In genomic region chr4:74030285-74030684, GRCh38 we compare ENCODE assay signal across 36 cellular contexts. TPM values are rescaled to one million over a fixed set of nuclear protein-coding genes. Genes with fewer than 3 reads are reported as not detected.
"Had no signal": no experiment of that assay in that cellular context is flagged by ENCODE, and none has a peak within 500 bp of the region (broad histone marks: within the 10 kb centered on the region; RNA-seq: fewer than 3 reads in every experiment).

No MANE protein-coding gene starts in this region.

- H3K4me3 ChIP-seq: ascending aorta, cardiac muscle cell, MG63, Peyer's patch had no signal

- H3K27ac ChIP-seq: ascending aorta, cardiac muscle cell, Peyer's patch, WERI-Rb-1 had no signal

- DNase-seq: activated CD4-positive, alpha-beta memory T cell treated with anti-CD3 and anti-CD28 coated beads, Interleukin-2, amount 10 ng/mL, durations not matched to agents 7 days and 5 days; activated CD4-positive, alpha-beta T cell treated with anti-CD3 and anti-CD28 coated beads for 1 hour; activated CD4-positive, alpha-beta T cell treated with anti-CD3 and anti-CD28 coated beads for 48 hours; activated CD4-positive, CD25-positive, alpha-beta regulatory T cell; activated CD8-positive, alpha-beta memory T cell treated with anti-CD3 and anti-CD28 coated beads for 24 hours; activated CD8-positive, alpha-beta memory T cell treated with anti-CD3 and anti-CD28 coated beads, Interleukin-2, amount 10 ng/mL, durations not matched to agents 7 days and 5 days; activated CD8-positive, alpha-beta memory T cell treated with anti-CD3 and anti-CD28 coated beads, Interleukin-2, amount 50 U/mL, for 48 hours; activated effector memory CD4-positive, alpha-beta T cell treated with anti-CD3 and anti-CD28 coated beads, Interleukin-2, amount 50 U/mL, for 16 hours; activated naive CD4-positive, alpha-beta T cell; activated naive CD4-positive, alpha-beta T cell treated with anti-CD3 and anti-CD28 coated beads, Interleukin-2, amount 50 U/mL, for 16 hours; activated naive CD8-positive, alpha-beta T cell treated with anti-CD3 and anti-CD28 coated beads for 36 hours; activated T-cell treated with anti-CD3 and anti-CD28 coated beads, Interleukin-2, amount 50 U/mL, for 72 hours; amniotic stem cell; MG63; NCI-H1048; NCI-H1105 treated with DMSO at 0.1 percent for 48 hours; NCI-H1436; NCI-H1694; NCI-H1930; NCI-H2081 treated with DMSO at 0.1 percent for 48 hours; NCI-H345; NCI-H524 treated with DMSO at 0.1 percent for 48 hours; Peyer's patch; RPMI8226; SIG-M5; T-helper 1 cell; T-helper 2 cell; T-helper 9 cell; WERI-Rb-1 had no signal

- H3K36me3 ChIP-seq: ascending aorta, cardiac muscle cell, MG63, Peyer's patch, WERI-Rb-1 had no signal

- H3K4me1 ChIP-seq: ascending aorta, Peyer's patch had no signal

- ATAC-seq: activated CD8-positive, alpha-beta memory T cell treated with anti-CD3 and anti-CD28 coated beads, Interleukin-2, amount 10 ng/mL, durations not matched to agents 7 days and 5 days; activated T-cell treated with anti-CD3 and anti-CD28 coated beads, Interleukin-2, amount 50 U/mL, for 72 hours; activated T-helper 17 cell treated with anti-CD3 and anti-CD28 coated beads, Interleukin-2, amount 50 U/mL, for 72 hours; Right ventricle myocardium inferior; SK-N-SH treated with all-trans-retinoic acid at 6 μM for 48 hours had no signal

- H3K9me3 ChIP-seq: ascending aorta, MG63, Peyer's patch had no signal

- H3K27me3 ChIP-seq: ascending aorta, cardiac muscle cell, MG63, Peyer's patch had no signal

RNA-seq across cellular contexts. Expression of gene CXCL3, which starts 8.2 kb away (rescaled TPM):
- total RNA-seq: activated CD4-positive, alpha-beta memory T cell treated with anti-CD3 and anti-CD28 coated beads, Interleukin-2, amount 10 ng/mL, durations not matched to agents 7 days and 5 days; activated CD8-positive, alpha-beta memory T cell treated with anti-CD3 and anti-CD28 coated beads, Interleukin-2, amount 10 ng/mL, durations not matched to agents 7 days and 5 days; activated naive CD8-positive, alpha-beta T cell treated with anti-CD3 and anti-CD28 coated beads for 36 hours; activated T-cell treated with anti-CD3 and anti-CD28 coated beads, Interleukin-2, amount 50 U/mL, for 72 hours; activated T-helper 17 cell treated with anti-CD3 and anti-CD28 coated beads, Interleukin-2, amount 50 U/mL, for 72 hours; ascending aorta; cardiac muscle cell had no signal

RNA-seq across cellular contexts. Expression of gene CXCL5, which starts 31.8 kb away (rescaled TPM):
- total RNA-seq: activated CD4-positive, alpha-beta memory T cell treated with anti-CD3 and anti-CD28 coated beads, Interleukin-2, amount 10 ng/mL, durations not matched to agents 7 days and 5 days; activated CD8-positive, alpha-beta memory T cell treated with anti-CD3 and anti-CD28 coated beads, Interleukin-2, amount 10 ng/mL, durations not matched to agents 7 days and 5 days; activated naive CD8-positive, alpha-beta T cell treated with anti-CD3 and anti-CD28 coated beads for 36 hours; activated T-cell treated with anti-CD3 and anti-CD28 coated beads, Interleukin-2, amount 50 U/mL, for 72 hours; activated T-helper 17 cell treated with anti-CD3 and anti-CD28 coated beads, Interleukin-2, amount 50 U/mL, for 72 hours; ascending aorta; cardiac muscle cell; Peyer's patch; SK-MEL-5 had no signal
- polyA plus RNA-seq: cardiac muscle cell had no signal

RNA-seq across cellular contexts. Expression of gene PPBP, which starts 42.3 kb away (rescaled TPM):
- total RNA-seq: activated CD4-positive, alpha-beta memory T cell treated with anti-CD3 and anti-CD28 coated beads, Interleukin-2, amount 10 ng/mL, durations not matched to agents 7 days and 5 days; activated CD8-positive, alpha-beta memory T cell treated with anti-CD3 and anti-CD28 coated beads, Interleukin-2, amount 10 ng/mL, durations not matched to agents 7 days and 5 days; activated naive CD8-positive, alpha-beta T cell treated with anti-CD3 and anti-CD28 coated beads for 36 hours; activated T-cell treated with anti-CD3 and anti-CD28 coated beads, Interleukin-2, amount 50 U/mL, for 72 hours; activated T-helper 17 cell treated with anti-CD3 and anti-CD28 coated beads, Interleukin-2, amount 50 U/mL, for 72 hours; ascending aorta; cardiac muscle cell; NCI-H460; Peyer's patch; SK-MEL-5 had no signal
- polyA plus RNA-seq: cardiac muscle cell had no signal

RNA-seq across cellular contexts. Expression of gene PF4, which starts 48.5 kb away (rescaled TPM):
- total RNA-seq: activated CD4-positive, alpha-beta memory T cell treated with anti-CD3 and anti-CD28 coated beads, Interleukin-2, amount 10 ng/mL, durations not matched to agents 7 days and 5 days; activated CD8-positive, alpha-beta memory T cell treated with anti-CD3 and anti-CD28 coated beads, Interleukin-2, amount 10 ng/mL, durations not matched to agents 7 days and 5 days; activated naive CD8-positive, alpha-beta T cell treated with anti-CD3 and anti-CD28 coated beads for 36 hours; activated T-cell treated with anti-CD3 and anti-CD28 coated beads, Interleukin-2, amount 50 U/mL, for 72 hours; activated T-helper 17 cell treated with anti-CD3 and anti-CD28 coated beads, Interleukin-2, amount 50 U/mL, for 72 hours; cardiac muscle cell; NCI-H460; Peyer's patch had no signal
- polyA plus RNA-seq: cardiac muscle cell had no signal
